ENCODE assay signal across 12 cellular contexts in the genomic region with DNA sequence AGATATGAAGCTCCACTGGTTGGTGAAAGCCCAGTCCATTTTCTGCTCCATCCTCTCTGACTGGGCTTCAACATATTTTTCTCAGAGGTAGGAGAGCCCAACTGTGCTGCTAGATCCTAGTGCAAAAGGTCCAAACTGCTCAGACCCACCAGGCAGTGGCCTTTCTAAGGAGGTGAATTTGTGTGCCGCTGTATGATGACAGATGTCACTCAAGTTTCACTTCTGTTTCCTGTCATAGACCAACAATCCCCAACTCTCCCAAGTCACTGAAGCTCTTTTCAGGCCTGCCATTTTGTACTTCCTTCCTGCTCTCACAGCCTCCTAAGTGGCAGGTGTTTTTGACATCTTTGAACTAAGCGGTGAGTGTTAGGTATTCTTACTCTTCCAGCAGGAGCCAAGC. TPM values are rescaled to one million over a fixed set of nuclear protein-coding genes. Genes with fewer than 3 reads are reported as not detected.
DNase-seq lines count a peak whose midpoint lies in the region; ATAC-seq lines count a peak whose summit lies in the region.
"Had no signal": no experiment of that assay in that cellular context is flagged by ENCODE, and none has a peak within 500 bp of the region (broad histone marks: within the 10 kb centered on the region; RNA-seq: fewer than 3 reads in every experiment).

No MANE protein-coding gene starts in this region.

- peaks cover 8% of the 10 kb centered on the region for H3K36me3 Mint-ChIP-seq in T-helper 1 cell treated with Interleukin-12 subunit alpha and Interleukin-12 subunit beta and Interleukin-4 antibody, amounts not matched to agents 30 μg/mL and 1 μg/mL, for 36 hours (ENCODE audit: low read depth)

- no peak overlapping the region for H3K14ac ChIP-seq in neuronal stem cell (ENCODE audit: low read length)

- peaks cover 0 to 26% (median 16%) of the 10 kb centered on the region in 3 experiments for H3K27me3 ChIP-seq in neuronal stem cell (ENCODE audit: control insufficient read depth in 3 of 3, insufficient read depth in 3 of 3, low read depth in 1 of 3, low read length in 3 of 3)

- H2AFZ ChIP-seq in neuronal stem cell (ENCODE audit: low read length) = no peak overlapping the region

- no peak overlapping the region for H2AK5ac ChIP-seq in neuronal stem cell (ENCODE audit: low read depth, low read length)

- peak overlapping the region; percentile 88 for H3K27ac Mint-ChIP-seq in T-helper 1 cell treated with Interleukin-12 subunit alpha and Interleukin-12 subunit beta and Interleukin-4 antibody, amounts not matched to agents 30 μg/mL and 1 μg/mL, for 36 hours

- no peaks in the 10 kb centered on the region for H3K4me1 ChIP-seq in neuronal stem cell (ENCODE audit: control insufficient read depth in 2 of 2, insufficient read depth in 1 of 2, low read depth in 1 of 2, low read length in 2 of 2)

- H2BK15ac ChIP-seq in neuronal stem cell (ENCODE audit: low read length) = no peak overlapping the region

- no peak overlapping the region for H3K4ac ChIP-seq in neuronal stem cell (ENCODE audit: low read length)

- peak overlapping the region; percentile 10 for H3K4me3 Mint-ChIP-seq in T-helper 1 cell treated with Interleukin-12 subunit alpha and Interleukin-12 subunit beta and Interleukin-4 antibody, amounts not matched to agents 30 μg/mL and 1 μg/mL, for 36 hours

- in situ Hi-C loops in KBM-7 (cut with MboI; ENCODE audit: low pct_unique_long_range_greater_than_20kb, low sequenced_read_pairs) = no loop called here

- no peak overlapping the region for H3K4me2 ChIP-seq in neuronal stem cell (ENCODE audit: insufficient read depth, low read length, poor library complexity, severe bottlenecking)

- H2BK5ac ChIP-seq in neuronal stem cell (ENCODE audit: low read length) = no peak overlapping the region

- no peak overlapping the region for H3K9ac ChIP-seq in neuronal stem cell (ENCODE audit: low read depth, low read length, poor library complexity)

- no peaks in the 10 kb centered on the region for H3K36me3 ChIP-seq in neuronal stem cell (replicated peaks in 1 of 2; ENCODE audit: control insufficient read depth in 2 of 2, insufficient read depth in 2 of 2, low read length in 2 of 2)
- H3K36me3 ChIP-seq: cardiac muscle cell, sigmoid colon, suprapubic skin had no signal

- no peak overlapping the region for H4K8ac ChIP-seq in neuronal stem cell (ENCODE audit: low read depth, low read length)

- no peak overlapping the region for H3K27ac ChIP-seq in neuronal stem cell (replicated peaks; ENCODE audit: low read length)
- H3K27ac ChIP-seq: cardiac muscle cell, sigmoid colon, suprapubic skin had no signal

- no peak overlapping the region for H4K91ac ChIP-seq in neuronal stem cell (ENCODE audit: low read depth, low read length, poor library complexity)

- peaks cover 3% of the 10 kb centered on the region for H3K27me3 Mint-ChIP-seq in T-helper 1 cell treated with Interleukin-12 subunit alpha and Interleukin-12 subunit beta and Interleukin-4 antibody, amounts not matched to agents 30 μg/mL and 1 μg/mL, for 36 hours (ENCODE audit: low read depth)

- H3K4me1 Mint-ChIP-seq in T-helper 1 cell treated with Interleukin-12 subunit alpha and Interleukin-12 subunit beta and Interleukin-4 antibody, amounts not matched to agents 30 μg/mL and 1 μg/mL, for 36 hours (ENCODE audit: low read depth) = peaks cover 31% of the 10 kb centered on the region

- no peak overlapping the region for H2BK120ac ChIP-seq in neuronal stem cell (ENCODE audit: low read depth, low read length)

- H3K18ac ChIP-seq in neuronal stem cell (ENCODE audit: low read length) = no peak overlapping the region

- DNase-seq in KBM-7 (no peak), NK-92 (lab: John Stamatoyannopoulos, UW; ENCODE audit: unreplicated experiment) (no peak), neuronal stem cell (ENCODE audit: low spot score) (no peak), NCI-H146 treated with DMSO at 0.1 percent for 48 hours (lab: John Stamatoyannopoulos, UW; ENCODE audit: unreplicated experiment) (no peak)
- DNase-seq: DND-41, sigmoid colon had no signal

- H3K9me3 ChIP-seq in neuronal stem cell (replicated peaks in 1 of 2; ENCODE audit: control insufficient read depth in 2 of 2, insufficient read depth in 1 of 2, low read depth in 1 of 2, low read length in 2 of 2) = no peaks in the 10 kb centered on the region
- H3K9me3 ChIP-seq: sigmoid colon, suprapubic skin had no signal

- WGBS in neuronal stem cell (ENCODE audit: extremely low coverage in 2 of 2, insufficient read length in 2 of 2, insufficient replicate concordance in 1 of 2), 2 donors = no CpG with 5 or more reads among the region's 2 CpGs

- no peaks in the 10 kb centered on the region for H3K79me1 ChIP-seq in neuronal stem cell (ENCODE audit: low read depth, low read length)

- peak overlapping the region; percentile 30; the same call in 1 of the 2 replicates for H3K4me3 ChIP-seq in GM08714 (ENCODE audit: low read length)
- H3K4me3 ChIP-seq in neuronal stem cell (ENCODE audit: low read length in 2 of 2) = no peak overlapping the region
- H3K4me3 ChIP-seq: cardiac muscle cell, sigmoid colon, suprapubic skin had no signal

- H3K23ac ChIP-seq in neuronal stem cell (ENCODE audit: low read depth, low read length, poor library complexity) = no peak overlapping the region

- peaks cover 7% of the 10 kb centered on the region for H3K9me3 Mint-ChIP-seq in T-helper 1 cell treated with Interleukin-12 subunit alpha and Interleukin-12 subunit beta and Interleukin-4 antibody, amounts not matched to agents 30 μg/mL and 1 μg/mL, for 36 hours

- peak; percentile 72 for ATAC-seq in GM19043 (IDR thresholded peaks at IDR 0.05; ENCODE audit: low read depth, unreplicated experiment)
- ATAC-seq in HG02938 (IDR thresholded peaks at IDR 0.05; ENCODE audit: unreplicated experiment) = peak; percentile 71

- H2BK12ac ChIP-seq in neuronal stem cell (ENCODE audit: low read length) = no peak overlapping the region

RNA-seq across cellular contexts. Expression of gene RNASE4, which starts 16.4 kb away (rescaled TPM):
- polyA plus RNA-seq in neuronal stem cell (2013, experiment 1 of 2) = 3.2 TPM
- polyA plus RNA-seq in neuronal stem cell (2013, experiment 2 of 2) = 4.0 TPM

RNA-seq across cellular contexts. Expression of gene ANG, which starts 20.6 kb away (rescaled TPM):
- polyA plus RNA-seq in neuronal stem cell (2013, experiment 1 of 2) = 2.3 TPM
- polyA plus RNA-seq in neuronal stem cell (2013, experiment 2 of 2) = 3.0 TPM

RNA-seq across cellular contexts. Expression of gene OR6S1, which starts 26.5 kb away (rescaled TPM):
- not detected for polyA plus RNA-seq in neuronal stem cell (2013, experiment 1 of 2)
- not detected for polyA plus RNA-seq in neuronal stem cell (2013, experiment 2 of 2)
- polyA plus RNA-seq: cardiac muscle cell, sigmoid colon had no signal
